16 cellular contexts compared by ENCODE assay signal in genomic region chrX:106932960-106933537, GRCh38. TPM values are rescaled to one million over a fixed set of nuclear protein-coding genes. Genes with fewer than 3 reads are reported as not detected.
DNase-seq lines count a peak whose midpoint lies in the region; ATAC-seq and TF ChIP-seq lines count a peak whose summit lies in the region.
"Had no signal": no experiment of that assay in that cellular context is flagged by ENCODE, and none has a peak within 500 bp of the region (broad histone marks: within the 10 kb centered on the region; RNA-seq: fewer than 3 reads in every experiment).

No MANE protein-coding gene starts in this region.

- CTCF ChIA-PET in activated CD8-positive, alpha-beta T cell treated with anti-CD3 and anti-CD28 coated beads for 36 hours (lab: Charles Lee) = interaction anchor here (1.2 kb wide), 1 partner anchor 34 kb away, joined by 4 read pairs; no protein-coding TSS in a partner anchor
- CTCF ChIA-PET in PC-3 (lab: Charles Lee) = no interaction called here

- TF ChIP-seq CTCF in adrenal gland (IDR thresholded peaks at IDR 0.05) (no peak), left lung (IDR thresholded peaks at IDR 0.05) (no peak), PC-3 (conservative IDR thresholded peaks at IDR 0.05; ENCODE audit: low read depth, low read length) (no peak)
- no peak for TF ChIP-seq CTCF in activated CD8-positive, alpha-beta T cell treated with anti-CD3 and anti-CD28 coated beads for 36 hours (IDR thresholded peaks at IDR 0.05)

- no peaks in the 10 kb centered on the region for H3K9me3 Mint-ChIP-seq in activated CD8-positive, alpha-beta T cell treated with anti-CD3 and anti-CD28 coated beads for 36 hours
- H3K9me3 Mint-ChIP-seq: stimulated activated naive CD8-positive, alpha-beta T cell treated with anti-CD3 and anti-CD28 coated beads, Interleukin-15, amount 100 ng/mL, for 72 hours had no signal

- H3K79me2 ChIP-seq in GM23248 (ENCODE audit: insufficient read depth) (no peaks in the 10 kb centered on the region), PC-3 (ENCODE audit: low read length) (no peaks in the 10 kb centered on the region)

- DNase-seq in GM23248 (peak; percentile 21), adrenal gland (peak in 3 of 7 donors; percentile 14 to 30 (median 30)), left lung (no peak), PC-3 (no peak), NCI-H146 (lab: John Stamatoyannopoulos, UW) (no peak)
- no peak for DNase-seq in activated CD8-positive, alpha-beta T cell treated with anti-CD3 and anti-CD28 coated beads for 36 hours
- DNase-seq: activated CD8-positive, alpha-beta memory T cell treated with anti-CD3 and anti-CD28 coated beads for 24 hours; activated naive CD4-positive, alpha-beta T cell treated with Interleukin-2 at 50 U/mL for 16 hours; NCI-H1694; NCI-H774; SIG-M5; stimulated activated naive CD8-positive, alpha-beta T cell treated with anti-CD3 and anti-CD28 coated beads, Interleukin-15, amount 100 ng/mL, for 72 hours had no signal

- intact Hi-C loops in adrenal gland (cut with DNase I) (no loop called here), left lung (cut with DNase I) (no loop called here), PC-3 (cut with micrococcal nuclease) (no loop called here)
- intact Hi-C loops in activated CD8-positive, alpha-beta T cell treated with anti-CD3 and anti-CD28 coated beads for 36 hours (cut with micrococcal nuclease) = no loop called here

- H2AFZ ChIP-seq in GM23248 (no peak overlapping the region), PC-3 (ENCODE audit: low read length) (no peak overlapping the region)

- H3K4me3 Mint-ChIP-seq in activated CD8-positive, alpha-beta T cell treated with anti-CD3 and anti-CD28 coated beads for 36 hours = no peak overlapping the region
- H3K4me3 Mint-ChIP-seq: stimulated activated naive CD8-positive, alpha-beta T cell treated with anti-CD3 and anti-CD28 coated beads, Interleukin-15, amount 100 ng/mL, for 72 hours had no signal

- H3K27ac Mint-ChIP-seq in activated CD8-positive, alpha-beta T cell treated with anti-CD3 and anti-CD28 coated beads for 36 hours = no peak overlapping the region

- no peaks in the 10 kb centered on the region for H4K20me1 ChIP-seq in GM23248 (ENCODE audit: insufficient read depth)
- no peaks in the 10 kb centered on the region for H4K20me1 ChIP-seq in PC-3 (ENCODE audit: low read length)

- H3F3A ChIP-seq in GM23248 (ENCODE audit: insufficient read depth) (no peaks in the 10 kb centered on the region), PC-3 (ENCODE audit: low read length, unreplicated experiment) (no peaks in the 10 kb centered on the region)

- no peaks in the 10 kb centered on the region for H3K36me3 Mint-ChIP-seq in activated CD8-positive, alpha-beta T cell treated with anti-CD3 and anti-CD28 coated beads for 36 hours (ENCODE audit: low read depth)

- H3K27me3 ChIP-seq in GM23248 (replicated peaks; ENCODE audit: insufficient read depth) (no peaks in the 10 kb centered on the region), adrenal gland (no peaks in the 10 kb centered on the region), left lung (peaks cover 0 to 5% of the 10 kb centered on the region in 2 donors), subcutaneous abdominal adipose tissue (ENCODE audit: control insufficient read depth in 5 of 5, insufficient read depth in 4 of 5, low read length in 5 of 5) (peaks cover 0 to 11% (median 3%) of the 10 kb centered on the region in 5 donors), PC-3 (ENCODE audit: low read length) (no peaks in the 10 kb centered on the region)

- H3K36me3 ChIP-seq in GM23248 (ENCODE audit: low read depth) (no peaks in the 10 kb centered on the region), adrenal gland (replicated peaks in 1 of 2) (no peaks in the 10 kb centered on the region), left lung (no peaks in the 10 kb centered on the region), subcutaneous abdominal adipose tissue (ENCODE audit: control insufficient read depth in 5 of 5, insufficient read depth in 5 of 5, low read length in 5 of 5) (peaks cover 0 to 4% (median 0%) of the 10 kb centered on the region in 5 donors), PC-3 (ENCODE audit: low read depth, low read length) (no peaks in the 10 kb centered on the region; the same call in 1 of the 2 replicates)
- H3K36me3 ChIP-seq: prostate gland had no signal

- in situ Hi-C loops in GM23248 (cut with MboI) = no loop called here

- peaks cover 4% of the 10 kb centered on the region; the same call in 1 of the 2 replicates for H3K4me1 ChIP-seq in GM23248 (ENCODE audit: insufficient read depth)
- peaks cover 0 to 12% of the 10 kb centered on the region in 2 donors for H3K4me1 ChIP-seq in adrenal gland (replicated peaks in 1 of 2)
- peaks cover 0 to 4% of the 10 kb centered on the region in 2 donors for H3K4me1 ChIP-seq in left lung
- H3K4me1 ChIP-seq in subcutaneous abdominal adipose tissue (ENCODE audit: control insufficient read depth in 5 of 5, insufficient read depth in 5 of 5, low read length in 5 of 5) = peaks cover 0 to 23% (median 10%) of the 10 kb centered on the region in 5 donors
- H3K4me1 ChIP-seq in PC-3 (ENCODE audit: insufficient read depth, low read length) = peaks cover 9% of the 10 kb centered on the region
- H3K4me1 ChIP-seq: prostate gland had no signal

- no TSS peak for BruUV-seq in PC-3 (replicated peaks; lab: Mats Ljungman, UMichigan)

- H3K27me3 Mint-ChIP-seq in activated CD8-positive, alpha-beta T cell treated with anti-CD3 and anti-CD28 coated beads for 36 hours = no peaks in the 10 kb centered on the region
- H3K27me3 Mint-ChIP-seq: stimulated activated naive CD8-positive, alpha-beta T cell treated with anti-CD3 and anti-CD28 coated beads, Interleukin-15, amount 100 ng/mL, for 72 hours had no signal

- peak; percentile 65 for ATAC-seq in left lung
- no peak for ATAC-seq in activated CD8-positive, alpha-beta T cell treated with anti-CD3 and anti-CD28 coated beads for 36 hours
- ATAC-seq in PC-3 = no peak
- ATAC-seq: stimulated activated naive CD8-positive, alpha-beta T cell treated with anti-CD3 and anti-CD28 coated beads, Interleukin-15, amount 100 ng/mL, for 72 hours had no signal

- H3K9ac ChIP-seq in GM23248 = no peak overlapping the region
- peak overlapping the region in 1 of 5 donors; percentile 22 for H3K9ac ChIP-seq in subcutaneous abdominal adipose tissue (ENCODE audit: low read length in 5 of 5)
- H3K9ac ChIP-seq in PC-3 (ENCODE audit: low read length) = no peak overlapping the region

- H3K4me3 ChIP-seq in GM23248 (no peak overlapping the region), adrenal gland (no peak overlapping the region), left lung (no peak overlapping the region), subcutaneous abdominal adipose tissue (ENCODE audit: low read depth in 1 of 5, low read length in 5 of 5) (no peak overlapping the region), PC-3 (ENCODE audit: low read length) (no peak overlapping the region)
- H3K4me3 ChIP-seq: prostate gland had no signal

- H3K4me1 Mint-ChIP-seq in activated CD8-positive, alpha-beta T cell treated with anti-CD3 and anti-CD28 coated beads for 36 hours (ENCODE audit: low read depth) = no peaks in the 10 kb centered on the region
- H3K4me1 Mint-ChIP-seq: stimulated activated naive CD8-positive, alpha-beta T cell treated with anti-CD3 and anti-CD28 coated beads, Interleukin-15, amount 100 ng/mL, for 72 hours had no signal

- H3K27ac ChIP-seq in GM23248 (no peak overlapping the region), adrenal gland (peak overlapping the region in 3 of 5 donors; percentile 12 to 75 (median 74)), left lung (no peak overlapping the region), subcutaneous abdominal adipose tissue (ENCODE audit: low read depth, low read length) (peak overlapping the region; percentile 78), PC-3 (ENCODE audit: low read length) (no peak overlapping the region)
- H3K27ac ChIP-seq: prostate gland had no signal

- POLR2A ChIA-PET in activated CD8-positive, alpha-beta T cell treated with anti-CD3 and anti-CD28 coated beads for 36 hours (lab: Charles Lee) = no interaction called here
- POLR2A ChIA-PET in PC-3 (lab: Charles Lee; ENCODE audit: unreplicated experiment) = no interaction called here

- H3K9me3 ChIP-seq in GM23248 (ENCODE audit: low read depth) (no peaks in the 10 kb centered on the region), adrenal gland (replicated peaks in 1 of 3) (no peaks in the 10 kb centered on the region), left lung (no peaks in the 10 kb centered on the region), subcutaneous abdominal adipose tissue (ENCODE audit: control insufficient read depth in 5 of 5, low read length in 5 of 5) (no peaks in the 10 kb centered on the region), PC-3 (ENCODE audit: low read length) (no peaks in the 10 kb centered on the region)
- H3K9me3 ChIP-seq: prostate gland had no signal

- no peaks in the 10 kb centered on the region for H3K9me2 ChIP-seq in GM23248 (ENCODE audit: insufficient read depth)
- H3K9me2 ChIP-seq in PC-3 (replicated peaks; ENCODE audit: low read length) = no peaks in the 10 kb centered on the region

- H3K4me2 ChIP-seq in GM23248 (ENCODE audit: unreplicated experiment) (no peak overlapping the region), PC-3 (ENCODE audit: low read length) (no peak overlapping the region)

- WGBS in GM23248 (ENCODE audit: low coverage in 1 of 2, low lambda C conversion rate in 2 of 2, missing lambda C conversion rate in 2 of 2), 2 experiments = 80 to 81% methylated on average over 6 of the region's 6 CpGs
- 56 to 68% (median 63%) methylated on average over 5 to 6 of the region's 6 CpGs for WGBS in adrenal gland, 4 donors

- no peak for TF ChIP-seq POLR2A in adrenal gland (IDR thresholded peaks at IDR 0.05)

RNA-seq across cellular contexts. Expression of gene CLDN2, which starts 12.8 kb away (rescaled TPM):
- total RNA-seq in GM23248 (2014; rRNA removed; shearing (Covaris generic)) = not detected in 2 replicates
- not detected in 2 replicates for polyA plus RNA-seq in GM23248 (2016; fragmentation: Nextera tagmentation; extraction: Ambion mirVana)
- 1 to 10 TPM in 7 of 8 donors, under 1 TPM in 1; 0.74 to 10.0 (median 1.5) TPM for total RNA-seq in adrenal gland
- 1 to 10 TPM; 1.8 to 6.2 (median 1.9) TPM for polyA plus RNA-seq in adrenal gland
- 1 to 10 TPM in 1 of 2 donors, under 1 TPM in 1; 0.16 to 2.9 TPM for total RNA-seq in left lung
- not detected for total RNA-seq in activated CD8-positive, alpha-beta T cell treated with anti-CD3 and anti-CD28 coated beads for 36 hours
- total RNA-seq in PC-3 (2014; rRNA removed) = not detected in 2 replicates
- total RNA-seq: mononuclear cell had no signal

RNA-seq across cellular contexts. Expression of gene RIPPLY1, which starts 29.9 kb away (rescaled TPM):
- not detected in 2 replicates for total RNA-seq in GM23248 (2014; rRNA removed; shearing (Covaris generic))
- polyA plus RNA-seq in GM23248 (2016; fragmentation: Nextera tagmentation; extraction: Ambion mirVana) (not detected in 2 replicates), adrenal gland (under 1 TPM in 2 of 3 donors, not detected in 1; 0.34 to 0.80 TPM)
- total RNA-seq in adrenal gland (under 1 TPM in 1 of 8 donors, not detected in 7; 0.25 TPM), left lung (not detected), PC-3 (2014; rRNA removed) (not detected in 2 replicates)
- total RNA-seq in activated CD8-positive, alpha-beta T cell treated with anti-CD3 and anti-CD28 coated beads for 36 hours = not detected
- total RNA-seq: chondrocyte, mononuclear cell, prostate gland had no signal

Comparison
In these comparisons a context has a peak if more than half of its experiments do, and no peak if none do; other contexts are left out.
1. H3K27ac ChIP-seq: peak in adrenal gland (3 of 5) and subcutaneous abdominal adipose tissue (single experiment); none in GM23248 (single experiment), left lung (0 of 2) and PC-3 (single experiment).